Comparison of ENCODE assay signal across 8 cellular contexts in genomic region chr4:183987529-183987946, GRCh38.
DNase-seq lines count a peak whose midpoint lies in the region; ATAC-seq and TF ChIP-seq lines count a peak whose summit lies in the region.

No MANE protein-coding gene starts in this region.

- peaks cover 6% of the 10 kb centered on the region for H4K20me1 ChIP-seq in neural progenitor cell (ENCODE audit: low read depth)

- H3K9me3 ChIP-seq in NT2/D1 (ENCODE audit: insufficient read depth, low read length) (no peaks in the 10 kb centered on the region), neural progenitor cell (ENCODE audit: low read depth) (no peaks in the 10 kb centered on the region)
- no peaks in the 10 kb centered on the region for H3K9me3 ChIP-seq in CD4-positive, alpha-beta T cell (ENCODE audit: control insufficient read depth, low read length)

- no peak overlapping the region for H3K4me3 ChIP-seq in NT2/D1 (ENCODE audit: insufficient read length, low read depth)
- peak overlapping the region; percentile 35 for H3K4me3 ChIP-seq in neural progenitor cell

- H3K27me3 Mint-ChIP-seq in neural progenitor cell (ENCODE audit: insufficient read depth, low read depth) = peaks cover 2% of the 10 kb centered on the region
- peaks cover 3% of the 10 kb centered on the region for H3K27me3 Mint-ChIP-seq in CD4-positive, alpha-beta T cell

- H3K79me2 ChIP-seq in neural progenitor cell (ENCODE audit: low read depth) = no peaks in the 10 kb centered on the region

- H3K4me3 Mint-ChIP-seq in neural progenitor cell = no peak overlapping the region
- no peak overlapping the region for H3K4me3 Mint-ChIP-seq in CD4-positive, alpha-beta T cell

- H3K27ac Mint-ChIP-seq in neural progenitor cell = no peak overlapping the region
- no peak overlapping the region for H3K27ac Mint-ChIP-seq in CD4-positive, alpha-beta T cell

- ATAC-seq in CD4-positive, alpha-beta T cell (ENCODE audit: poor library complexity) = no peak
- no peak for ATAC-seq in HG03432 (IDR thresholded peaks at IDR 0.05; ENCODE audit: unreplicated experiment)

- peak overlapping the region; percentile 64 for H3K9ac ChIP-seq in NT2/D1 (ENCODE audit: insufficient read length, low read depth)
- H3K9ac ChIP-seq in neural progenitor cell = no peak overlapping the region

- peak overlapping the region; percentile 43 for H3K27ac ChIP-seq in neural progenitor cell
- H3K27ac ChIP-seq in CD4-positive, alpha-beta T cell (ENCODE audit: low read depth, low read length) = no peak overlapping the region

- DNase-seq in EL = peak; percentile 80
- DNase-seq in NT2/D1 (ENCODE audit: low read depth, low spot score) = no peak
- peak; percentile 64 for DNase-seq in fibroblast of peridontal ligament (ENCODE audit: extremely low read depth)
- DNase-seq in neural progenitor cell (ENCODE audit: low spot score) = peak; percentile 80
- no peak for DNase-seq in CD4-positive, alpha-beta T cell
- no peak for DNase-seq in NOMO-1 treated with dmso at 0.1 percent for 144 hours (lab: John Stamatoyannopoulos, UW; ENCODE audit: unreplicated experiment)
- DNase-seq in NCI-H146 treated with DMSO at 0.1 percent for 48 hours (lab: John Stamatoyannopoulos, UW; ENCODE audit: unreplicated experiment) = no peak

- H3K4me1 Mint-ChIP-seq in neural progenitor cell = peaks cover 9% of the 10 kb centered on the region
- no peaks in the 10 kb centered on the region for H3K4me1 Mint-ChIP-seq in CD4-positive, alpha-beta T cell (ENCODE audit: low read depth)

- peak overlapping the region; percentile 77 for H3K4me2 ChIP-seq in neural progenitor cell

- H3K36me3 Mint-ChIP-seq in neural progenitor cell = peaks cover 28% of the 10 kb centered on the region
- no peaks in the 10 kb centered on the region for H3K36me3 Mint-ChIP-seq in CD4-positive, alpha-beta T cell (ENCODE audit: low read depth)

- no peaks in the 10 kb centered on the region for H3K9me3 Mint-ChIP-seq in neural progenitor cell
- H3K9me3 Mint-ChIP-seq in CD4-positive, alpha-beta T cell = no peaks in the 10 kb centered on the region

- H3K27me3 ChIP-seq in NT2/D1 (ENCODE audit: insufficient read depth, insufficient read length) (no peaks in the 10 kb centered on the region), neural progenitor cell (no peaks in the 10 kb centered on the region)
- no peaks in the 10 kb centered on the region for H3K27me3 ChIP-seq in CD4-positive, alpha-beta T cell (ENCODE audit: control insufficient read depth, insufficient read depth, low read length)

- H3K36me3 ChIP-seq in NT2/D1 (ENCODE audit: insufficient read depth, insufficient read length, low read length) (no peaks in the 10 kb centered on the region), neural progenitor cell (no peaks in the 10 kb centered on the region)

- POLR2A ChIA-PET in CD4-positive, alpha-beta T cell (lab: Charles Lee) = no interaction called here

- intact Hi-C loops in CD4-positive, alpha-beta T cell (cut with DNase I, micrococcal nuclease) = no loop called here

- no peak for TF ChIP-seq CTCF in neural progenitor cell (IDR thresholded peaks at IDR 0.05)
- no peak for TF ChIP-seq CTCF in CD4-positive, alpha-beta T cell (IDR thresholded peaks at IDR 0.05)

- H3K4me1 ChIP-seq in NT2/D1 (ENCODE audit: insufficient read depth, insufficient read length) (peaks cover 6% of the 10 kb centered on the region), neural progenitor cell (peaks cover 30% of the 10 kb centered on the region)

- CTCF ChIA-PET in CD4-positive, alpha-beta T cell (lab: Charles Lee) = no interaction called here

- peak overlapping the region; percentile 37 for H2AFZ ChIP-seq in neural progenitor cell (replicated peaks)

- peaks cover 19% of the 10 kb centered on the region for H3F3A ChIP-seq in neural progenitor cell (ENCODE audit: low read depth)

Comparison
In these comparisons a context has a peak if more than half of its experiments do, and no peak if none do; other contexts are left out.
1. DNase-seq: peak in EL (single experiment), fibroblast of peridontal ligament (single experiment) and neural progenitor cell (single experiment); none in NT2/D1 (single experiment), CD4-positive, alpha-beta T cell (0 of 10), NOMO-1 treated with dmso at 0.1 percent for 144 hours (single experiment) and NCI-H146 treated with DMSO at 0.1 percent for 48 hours (single experiment).